In the genomic region with DNA sequence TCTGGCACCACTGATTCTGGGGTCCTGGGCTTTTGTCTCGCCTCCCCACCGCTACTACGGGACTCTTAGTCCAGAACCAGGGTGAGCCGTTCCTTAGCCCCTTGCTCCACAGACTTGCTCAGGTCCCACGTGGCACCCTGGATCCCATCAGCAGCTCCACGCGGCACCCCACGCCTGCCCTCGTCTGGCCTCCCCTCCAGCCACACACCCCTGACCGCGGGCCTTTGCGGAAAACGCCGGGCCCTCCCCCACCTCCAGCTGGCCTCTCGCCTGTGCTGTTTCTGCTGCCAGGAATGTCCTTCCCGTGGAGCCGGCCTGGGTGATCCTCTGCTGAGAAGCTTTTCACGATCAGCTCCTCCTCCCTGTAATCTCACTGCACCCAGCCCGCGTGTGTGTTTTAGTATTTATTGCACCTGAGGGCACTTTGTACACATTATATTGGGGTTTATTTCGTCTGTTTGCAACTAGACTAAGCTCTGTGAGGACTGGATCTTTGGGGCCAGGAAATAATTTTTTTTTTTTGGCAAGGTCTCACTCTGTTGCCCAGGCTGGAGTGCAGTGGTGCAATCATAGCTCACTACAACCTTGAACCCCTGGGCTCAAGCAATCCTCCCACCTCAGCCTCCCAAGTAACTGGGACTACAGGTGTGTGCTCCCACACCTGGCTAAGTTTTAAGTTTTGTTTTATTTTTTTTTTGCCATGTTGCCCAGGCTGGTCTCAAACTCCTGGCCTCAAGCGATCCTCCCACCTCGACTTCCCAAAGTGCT, we compare ENCODE assay signal across 11 cellular contexts. TPM values are rescaled to one million over a fixed set of nuclear protein-coding genes. Genes with fewer than 3 reads are reported as not detected.
DNase-seq lines count a peak whose midpoint lies in the region; ATAC-seq, FAIRE-seq and TF ChIP-seq lines count a peak whose summit lies in the region.
"Had no signal": no experiment of that assay in that cellular context is flagged by ENCODE, and none has a peak within 500 bp of the region (broad histone marks: within the 10 kb centered on the region; RNA-seq: fewer than 3 reads in every experiment).

No MANE protein-coding gene starts in this region.

- H3K9me3 ChIP-seq in NT2/D1 (ENCODE audit: insufficient read depth, low read length) (peaks cover 2% of the 10 kb centered on the region; the same call in 1 of the 2 replicates), mucosa of stomach (ENCODE audit: control insufficient read depth, low read length) (no peaks in the 10 kb centered on the region)

- H3K36me3 ChIP-seq in NT2/D1 (ENCODE audit: insufficient read depth, insufficient read length, low read length) (no peaks in the 10 kb centered on the region), mucosa of stomach (ENCODE audit: control insufficient read depth, insufficient read depth, low read length) (no peaks in the 10 kb centered on the region)

- H3K4me1 ChIP-seq in NT2/D1 (ENCODE audit: insufficient read depth, insufficient read length) (peaks cover 36% of the 10 kb centered on the region), mucosa of stomach (ENCODE audit: control insufficient read depth, insufficient read depth, low read length) (peaks cover 42% of the 10 kb centered on the region)

- H3K4me3 ChIP-seq in NT2/D1 (ENCODE audit: insufficient read length, low read depth) (no peak overlapping the region), fibroblast of the aortic adventitia (ENCODE audit: low read depth, low read length) (no peak overlapping the region), mucosa of stomach (ENCODE audit: low read length) (no peak overlapping the region)

- CTCF ChIA-PET in activated CD8-positive, alpha-beta memory T cell treated with anti-CD3 and anti-CD28 coated beads, Interleukin-2, amount 10 ng/mL, durations not matched to agents 7 days and 5 days (lab: Charles Lee), result no interaction called here

- TF ChIP-seq CTCF in fibroblast of the aortic adventitia (IDR thresholded peaks at IDR 0.05; ENCODE audit: insufficient read depth, low read length), result no peak

- no peaks in the 10 kb centered on the region for H3K9me3 Mint-ChIP-seq in activated CD8-positive, alpha-beta memory T cell treated with anti-CD3 and anti-CD28 coated beads, Interleukin-2, amount 10 ng/mL, durations not matched to agents 7 days and 5 days (ENCODE audit: low read depth)

- H3K9ac ChIP-seq in NT2/D1 (ENCODE audit: insufficient read length, low read depth), result peak overlapping the region; percentile 51
- H3K9ac ChIP-seq in mucosa of stomach (ENCODE audit: low read length), result peak overlapping the region; percentile 17

- no peak for FAIRE-seq in RCC 7860 (lab: Jason Lieb, UNC)

- ATAC-seq in GM18519 (IDR thresholded peaks at IDR 0.05; ENCODE audit: low FRiP score, unreplicated experiment), result no peak
- no peak for ATAC-seq in GM18868 (IDR thresholded peaks at IDR 0.05; ENCODE audit: unreplicated experiment)
- ATAC-seq in activated CD8-positive, alpha-beta memory T cell treated with anti-CD3 and anti-CD28 coated beads, Interleukin-2, amount 10 ng/mL, durations not matched to agents 7 days and 5 days, result no peak

- H3K27me3 ChIP-seq in NT2/D1 (ENCODE audit: insufficient read depth, insufficient read length) (no peaks in the 10 kb centered on the region), mucosa of stomach (ENCODE audit: control insufficient read depth, insufficient read depth, low read length) (peaks cover 18% of the 10 kb centered on the region)

- H3K36me3 Mint-ChIP-seq in activated CD8-positive, alpha-beta memory T cell treated with anti-CD3 and anti-CD28 coated beads, Interleukin-2, amount 10 ng/mL, durations not matched to agents 7 days and 5 days, result no peaks in the 10 kb centered on the region

- no peak overlapping the region for H3K4me3 Mint-ChIP-seq in activated CD8-positive, alpha-beta memory T cell treated with anti-CD3 and anti-CD28 coated beads, Interleukin-2, amount 10 ng/mL, durations not matched to agents 7 days and 5 days
- H3K4me3 Mint-ChIP-seq: B cell had no signal

- H3K4me1 Mint-ChIP-seq in activated CD8-positive, alpha-beta memory T cell treated with anti-CD3 and anti-CD28 coated beads, Interleukin-2, amount 10 ng/mL, durations not matched to agents 7 days and 5 days, result no peaks in the 10 kb centered on the region
- H3K4me1 Mint-ChIP-seq: B cell had no signal

- no peak overlapping the region for H3K27ac Mint-ChIP-seq in activated CD8-positive, alpha-beta memory T cell treated with anti-CD3 and anti-CD28 coated beads, Interleukin-2, amount 10 ng/mL, durations not matched to agents 7 days and 5 days
- H3K27ac Mint-ChIP-seq: B cell had no signal

- H3K27me3 Mint-ChIP-seq in activated CD8-positive, alpha-beta memory T cell treated with anti-CD3 and anti-CD28 coated beads, Interleukin-2, amount 10 ng/mL, durations not matched to agents 7 days and 5 days, result peaks cover 10% of the 10 kb centered on the region
- H3K27me3 Mint-ChIP-seq: B cell had no signal

- DNase-seq in AG08395 (ENCODE audit: low spot score) (peak; percentile 55), NT2/D1 (ENCODE audit: low read depth, low spot score) (no peak), fibroblast of the aortic adventitia (ENCODE audit: low read depth) (peak; percentile 66), RCC 7860 (ENCODE audit: low spot score) (no peak)
- DNase-seq in activated CD8-positive, alpha-beta memory T cell treated with anti-CD3 and anti-CD28 coated beads, Interleukin-2, amount 10 ng/mL, durations not matched to agents 7 days and 5 days, result no peak
- DNase-seq: activated T-cell treated with anti-CD3 and anti-CD28 coated beads for 4 hours, NCI-H2081 treated with DMSO at 0.1 percent for 48 hours had no signal

RNA-seq across cellular contexts. Expression of gene TTYH3, which starts 10.5 kb away (rescaled TPM):
- 9.2 and 27.9 TPM in 2 replicates for total RNA-seq in fibroblast of the aortic adventitia (ENCODE audit: low replicate concordance)
- 10 to 100 TPM; 19.9 to 31.7 TPM for total RNA-seq in activated CD8-positive, alpha-beta memory T cell treated with anti-CD3 and anti-CD28 coated beads, Interleukin-2, amount 10 ng/mL, durations not matched to agents 7 days and 5 days

Comparison
In these comparisons a context has a peak if more than half of its experiments do, and no peak if none do; other contexts are left out.
1. DNase-seq: peak in AG08395 (single experiment) and fibroblast of the aortic adventitia (single experiment); none in NT2/D1 (single experiment), RCC 7860 (single experiment) and activated CD8-positive, alpha-beta memory T cell treated with anti-CD3 and anti-CD28 coated beads, Interleukin-2, amount 10 ng/mL, durations not matched to agents 7 days and 5 days (single experiment).